1 cellular context compared by ENCODE assay signal in the genomic region with DNA sequence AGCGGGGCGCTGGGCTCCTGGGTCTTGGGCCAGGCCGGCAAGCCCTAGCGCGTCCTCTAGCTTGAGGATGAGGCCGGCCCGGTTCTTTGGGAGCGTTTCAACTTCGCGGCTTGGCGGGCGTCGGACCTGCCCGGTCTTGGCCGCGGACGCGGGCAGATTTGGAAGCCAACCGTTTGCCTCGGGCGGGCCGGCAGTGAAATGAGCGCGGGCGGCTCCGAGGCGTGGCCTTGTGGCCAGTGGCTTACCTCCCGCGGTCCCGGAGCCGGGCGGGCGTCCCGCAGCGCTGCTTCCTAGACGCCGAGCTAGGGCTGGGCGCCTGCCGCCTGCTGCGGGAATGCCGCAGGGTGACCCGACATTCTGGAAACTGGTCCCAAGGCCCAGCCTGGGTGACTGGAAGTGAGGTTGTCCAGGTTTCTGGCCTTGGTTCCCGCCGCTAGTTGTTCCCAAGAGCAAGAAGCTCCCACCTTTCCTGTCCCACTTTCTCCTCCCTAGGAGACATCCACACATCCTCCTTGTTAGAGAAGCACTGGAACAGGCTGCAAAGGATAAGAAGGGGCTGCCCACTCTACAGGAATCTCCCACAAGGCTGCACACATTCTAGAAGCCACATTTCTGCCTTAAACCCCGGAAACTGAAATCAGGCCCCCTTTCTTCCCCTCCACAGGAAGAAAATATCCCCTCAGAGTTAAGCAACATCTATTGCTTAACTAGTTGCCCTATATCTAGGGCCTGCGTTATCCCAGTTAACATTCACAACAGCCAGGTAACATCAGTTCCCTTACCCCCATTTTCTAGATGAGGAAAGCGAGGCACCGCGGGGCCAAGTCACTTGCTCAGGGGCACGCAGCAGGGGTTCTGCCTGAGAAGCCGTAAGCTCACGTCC.
TF ChIP-seq lines count a peak whose summit lies in the region.

No MANE protein-coding gene starts in this region.

TF ChIP-seq in K562, 482 proteins besides CTCF, POLR2A, EP300 and RAD21:
- TF ChIP-seq ZNF764 (CRISPR knock-in tag; IDR thresholded peaks at IDR 0.05; ENCODE audit: low read depth) (no peak), CHD1 (IDR thresholded peaks at IDR 0.05; ENCODE audit: low read length) (no peak), ZNF232 (CRISPR knock-in tag; IDR thresholded peaks at IDR 0.05) (no peak), SMARCE1 (IDR thresholded peaks at IDR 0.05) (no peak), CEBPG (CRISPR knock-in tag; IDR thresholded peaks at IDR 0.05) (0 out of 2 replicates have a peak, but pooled peaks have one; percentile 37), CEBPG (tag; conservative IDR thresholded peaks at IDR 0.05 in 1 of 2, IDR thresholded peaks at IDR 0.05 in 1 of 2) (no peak), BRF1 (IDR thresholded peaks at IDR 0.05; ENCODE audit: borderline replicate concordance, extremely low read depth, insufficient read length) (no peak), PCBP1 (IDR thresholded peaks at IDR 0.05; ENCODE audit: low read depth, low read length, poor library complexity, severe bottlenecking) (peak; percentile 37), ZNF740 (CRISPR knock-in tag; IDR thresholded peaks at IDR 0.05) (no peak), ZNF740 (tag; IDR thresholded peaks at IDR 0.05) (no peak), ARID2 (IDR thresholded peaks at IDR 0.05) (no peak), RBBP5 (IDR thresholded peaks at IDR 0.05; ENCODE audit: borderline replicate concordance, insufficient read depth, low read length, poor library complexity, severe bottlenecking) (no peak), ZBTB33 (CRISPR knock-in tag; IDR thresholded peaks at IDR 0.05) (peak; percentile 94), CREB1 (IDR thresholded peaks at IDR 0.05) (no peak), CREB1 (CRISPR knock-in tag; IDR thresholded peaks at IDR 0.05) (no peak), SREBF2 (CRISPR knock-in tag; IDR thresholded peaks at IDR 0.05) (no peak), NKRF (IDR thresholded peaks at IDR 0.05; ENCODE audit: borderline replicate concordance) (no peak), CHD4 (IDR thresholded peaks at IDR 0.05; ENCODE audit: insufficient read depth, insufficient replicate concordance, low read depth, low read length, poor library complexity, severe bottlenecking) (peak; percentile 4), TBP (optimal IDR thresholded peaks at IDR 0.05; ENCODE audit: low read depth, low read length) (no peak), ZNF224 (CRISPR knock-in tag; IDR thresholded peaks at IDR 0.05) (no peak), ILK (tag; IDR thresholded peaks at IDR 0.05; ENCODE audit: borderline replicate concordance, low read depth) (no peak)
- TF ChIP-seq, protein P1, sequence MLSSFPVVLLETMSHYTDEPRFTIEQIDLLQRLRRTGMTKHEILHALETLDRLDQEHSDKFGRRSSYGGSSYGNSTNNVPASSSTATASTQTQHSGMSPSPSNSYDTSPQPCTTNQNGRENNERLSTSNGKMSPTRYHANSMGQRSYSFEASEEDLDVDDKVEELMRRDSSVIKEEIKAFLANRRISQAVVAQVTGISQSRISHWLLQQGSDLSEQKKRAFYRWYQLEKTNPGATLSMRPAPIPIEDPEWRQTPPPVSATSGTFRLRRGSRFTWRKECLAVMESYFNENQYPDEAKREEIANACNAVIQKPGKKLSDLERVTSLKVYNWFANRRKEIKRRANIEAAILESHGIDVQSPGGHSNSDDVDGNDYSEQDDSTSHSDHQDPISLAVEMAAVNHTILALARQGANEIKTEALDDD (IDR thresholded peaks at IDR 0.05) = peak; percentile 38; the same call in 1 of the 2 replicates
TF ChIP-seq in K562: peak in this region for 5.
